1 cellular context compared by ENCODE assay signal in the genomic region with DNA sequence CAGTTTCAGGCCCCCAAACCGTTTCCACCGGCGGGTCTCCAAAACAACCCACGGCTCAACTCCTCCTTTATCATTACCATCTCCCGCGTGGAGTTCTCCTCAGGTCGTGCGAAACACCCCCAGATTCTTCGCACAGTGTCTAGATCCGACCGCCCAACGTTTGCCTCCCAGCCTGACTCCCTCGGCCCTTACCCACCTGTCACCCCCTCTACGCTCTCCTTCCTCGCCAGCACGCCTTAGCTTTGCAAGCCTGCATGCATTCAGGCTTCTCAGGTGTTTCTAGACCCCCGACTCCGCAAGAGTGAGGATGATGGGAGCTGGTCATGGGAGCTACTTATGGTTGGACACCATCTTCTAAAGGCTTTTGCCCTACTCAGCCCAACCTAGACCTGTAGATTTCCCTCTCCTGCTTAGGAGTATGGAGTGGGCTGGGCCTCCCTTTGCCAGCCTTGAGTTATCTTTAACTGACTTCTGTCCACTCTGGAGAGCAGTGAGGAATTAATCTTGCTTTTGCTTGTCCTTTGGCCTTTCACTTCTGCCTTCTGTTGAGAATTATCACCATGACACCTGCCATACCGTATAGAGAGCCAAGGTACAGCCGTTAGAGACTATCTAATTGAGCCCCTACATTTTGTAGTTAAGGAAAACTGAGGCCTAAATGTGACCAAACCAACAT.
TF ChIP-seq lines count a peak whose summit lies in the region.

No MANE protein-coding gene starts in this region.

TF ChIP-seq in K562, 482 proteins besides CTCF, POLR2A, EP300 and RAD21 (continued from another document and continues in another):
- TF ChIP-seq, protein P1, sequence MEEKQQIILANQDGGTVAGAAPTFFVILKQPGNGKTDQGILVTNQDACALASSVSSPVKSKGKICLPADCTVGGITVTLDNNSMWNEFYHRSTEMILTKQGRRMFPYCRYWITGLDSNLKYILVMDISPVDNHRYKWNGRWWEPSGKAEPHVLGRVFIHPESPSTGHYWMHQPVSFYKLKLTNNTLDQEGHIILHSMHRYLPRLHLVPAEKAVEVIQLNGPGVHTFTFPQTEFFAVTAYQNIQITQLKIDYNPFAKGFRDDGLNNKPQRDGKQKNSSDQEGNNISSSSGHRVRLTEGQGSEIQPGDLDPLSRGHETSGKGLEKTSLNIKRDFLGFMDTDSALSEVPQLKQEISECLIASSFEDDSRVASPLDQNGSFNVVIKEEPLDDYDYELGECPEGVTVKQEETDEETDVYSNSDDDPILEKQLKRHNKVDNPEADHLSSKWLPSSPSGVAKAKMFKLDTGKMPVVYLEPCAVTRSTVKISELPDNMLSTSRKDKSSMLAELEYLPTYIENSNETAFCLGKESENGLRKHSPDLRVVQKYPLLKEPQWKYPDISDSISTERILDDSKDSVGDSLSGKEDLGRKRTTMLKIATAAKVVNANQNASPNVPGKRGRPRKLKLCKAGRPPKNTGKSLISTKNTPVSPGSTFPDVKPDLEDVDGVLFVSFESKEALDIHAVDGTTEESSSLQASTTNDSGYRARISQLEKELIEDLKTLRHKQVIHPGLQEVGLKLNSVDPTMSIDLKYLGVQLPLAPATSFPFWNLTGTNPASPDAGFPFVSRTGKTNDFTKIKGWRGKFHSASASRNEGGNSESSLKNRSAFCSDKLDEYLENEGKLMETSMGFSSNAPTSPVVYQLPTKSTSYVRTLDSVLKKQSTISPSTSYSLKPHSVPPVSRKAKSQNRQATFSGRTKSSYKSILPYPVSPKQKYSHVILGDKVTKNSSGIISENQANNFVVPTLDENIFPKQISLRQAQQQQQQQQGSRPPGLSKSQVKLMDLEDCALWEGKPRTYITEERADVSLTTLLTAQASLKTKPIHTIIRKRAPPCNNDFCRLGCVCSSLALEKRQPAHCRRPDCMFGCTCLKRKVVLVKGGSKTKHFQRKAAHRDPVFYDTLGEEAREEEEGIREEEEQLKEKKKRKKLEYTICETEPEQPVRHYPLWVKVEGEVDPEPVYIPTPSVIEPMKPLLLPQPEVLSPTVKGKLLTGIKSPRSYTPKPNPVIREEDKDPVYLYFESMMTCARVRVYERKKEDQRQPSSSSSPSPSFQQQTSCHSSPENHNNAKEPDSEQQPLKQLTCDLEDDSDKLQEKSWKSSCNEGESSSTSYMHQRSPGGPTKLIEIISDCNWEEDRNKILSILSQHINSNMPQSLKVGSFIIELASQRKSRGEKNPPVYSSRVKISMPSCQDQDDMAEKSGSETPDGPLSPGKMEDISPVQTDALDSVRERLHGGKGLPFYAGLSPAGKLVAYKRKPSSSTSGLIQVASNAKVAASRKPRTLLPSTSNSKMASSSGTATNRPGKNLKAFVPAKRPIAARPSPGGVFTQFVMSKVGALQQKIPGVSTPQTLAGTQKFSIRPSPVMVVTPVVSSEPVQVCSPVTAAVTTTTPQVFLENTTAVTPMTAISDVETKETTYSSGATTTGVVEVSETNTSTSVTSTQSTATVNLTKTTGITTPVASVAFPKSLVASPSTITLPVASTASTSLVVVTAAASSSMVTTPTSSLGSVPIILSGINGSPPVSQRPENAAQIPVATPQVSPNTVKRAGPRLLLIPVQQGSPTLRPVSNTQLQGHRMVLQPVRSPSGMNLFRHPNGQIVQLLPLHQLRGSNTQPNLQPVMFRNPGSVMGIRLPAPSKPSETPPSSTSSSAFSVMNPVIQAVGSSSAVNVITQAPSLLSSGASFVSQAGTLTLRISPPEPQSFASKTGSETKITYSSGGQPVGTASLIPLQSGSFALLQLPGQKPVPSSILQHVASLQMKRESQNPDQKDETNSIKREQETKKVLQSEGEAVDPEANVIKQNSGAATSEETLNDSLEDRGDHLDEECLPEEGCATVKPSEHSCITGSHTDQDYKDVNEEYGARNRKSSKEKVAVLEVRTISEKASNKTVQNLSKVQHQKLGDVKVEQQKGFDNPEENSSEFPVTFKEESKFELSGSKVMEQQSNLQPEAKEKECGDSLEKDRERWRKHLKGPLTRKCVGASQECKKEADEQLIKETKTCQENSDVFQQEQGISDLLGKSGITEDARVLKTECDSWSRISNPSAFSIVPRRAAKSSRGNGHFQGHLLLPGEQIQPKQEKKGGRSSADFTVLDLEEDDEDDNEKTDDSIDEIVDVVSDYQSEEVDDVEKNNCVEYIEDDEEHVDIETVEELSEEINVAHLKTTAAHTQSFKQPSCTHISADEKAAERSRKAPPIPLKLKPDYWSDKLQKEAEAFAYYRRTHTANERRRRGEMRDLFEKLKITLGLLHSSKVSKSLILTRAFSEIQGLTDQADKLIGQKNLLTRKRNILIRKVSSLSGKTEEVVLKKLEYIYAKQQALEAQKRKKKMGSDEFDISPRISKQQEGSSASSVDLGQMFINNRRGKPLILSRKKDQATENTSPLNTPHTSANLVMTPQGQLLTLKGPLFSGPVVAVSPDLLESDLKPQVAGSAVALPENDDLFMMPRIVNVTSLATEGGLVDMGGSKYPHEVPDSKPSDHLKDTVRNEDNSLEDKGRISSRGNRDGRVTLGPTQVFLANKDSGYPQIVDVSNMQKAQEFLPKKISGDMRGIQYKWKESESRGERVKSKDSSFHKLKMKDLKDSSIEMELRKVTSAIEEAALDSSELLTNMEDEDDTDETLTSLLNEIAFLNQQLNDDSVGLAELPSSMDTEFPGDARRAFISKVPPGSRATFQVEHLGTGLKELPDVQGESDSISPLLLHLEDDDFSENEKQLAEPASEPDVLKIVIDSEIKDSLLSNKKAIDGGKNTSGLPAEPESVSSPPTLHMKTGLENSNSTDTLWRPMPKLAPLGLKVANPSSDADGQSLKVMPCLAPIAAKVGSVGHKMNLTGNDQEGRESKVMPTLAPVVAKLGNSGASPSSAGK (IDR thresholded peaks at IDR 0.05), result peak; percentile 36; the same call in 1 of the 2 replicates
- TF ChIP-seq ZNF197 (CRISPR knock-in tag; IDR thresholded peaks at IDR 0.05; ENCODE audit: low read depth) (no peak), ZNF764 (CRISPR knock-in tag; IDR thresholded peaks at IDR 0.05; ENCODE audit: low read depth) (no peak), DDX20 (tag; IDR thresholded peaks at IDR 0.05; ENCODE audit: low read depth) (no peak), PHB (CRISPR knock-in tag; IDR thresholded peaks at IDR 0.05) (no peak), ZNF699 (CRISPR knock-in tag; IDR thresholded peaks at IDR 0.05; ENCODE audit: insufficient replicate concordance) (no peak), SRSF7 (optimal IDR thresholded peaks at IDR 0.05; ENCODE audit: low read depth, low read length) (no peak), SIX5 (IDR thresholded peaks at IDR 0.05; ENCODE audit: borderline replicate concordance in 1 of 2, insufficient read depth in 1 of 2, low read depth in 1 of 2, low read length in 2 of 2) (0 out of 4 replicates have a peak, but pooled peaks of 1 of the 2 experiments have one; percentile 7), PCBP1 (IDR thresholded peaks at IDR 0.05; ENCODE audit: low read depth, low read length, poor library complexity, severe bottlenecking) (no peak), ZNF639 (CRISPR knock-in tag; conservative IDR thresholded peaks at IDR 0.05 in 1 of 2, IDR thresholded peaks at IDR 0.05 in 1 of 2) (no peak), CREB3L1 (IDR thresholded peaks at IDR 0.05; ENCODE audit: borderline replicate concordance, low read depth) (no peak), STAG1 (CRISPR knock-in tag; IDR thresholded peaks at IDR 0.05; ENCODE audit: borderline replicate concordance) (no peak), CAMTA2 (CRISPR knock-in tag; conservative IDR thresholded peaks at IDR 0.05) (no peak), E2F6 (IDR thresholded peaks at IDR 0.05; ENCODE audit: borderline replicate concordance in 1 of 2, extremely low read depth in 1 of 2, insufficient read depth in 1 of 2, insufficient read length in 1 of 2, low read depth in 1 of 2, low read length in 1 of 2, poor library complexity in 1 of 2, severe bottlenecking in 1 of 2) (peak in 1 of 2 experiments; percentile 50), ZNF512 (tag; IDR thresholded peaks at IDR 0.05) (no peak), RBBP5 (IDR thresholded peaks at IDR 0.05; ENCODE audit: borderline replicate concordance, insufficient read depth, low read length, poor library complexity, severe bottlenecking) (no peak), ZNF143 (CRISPR knock-in tag; IDR thresholded peaks at IDR 0.05) (0 out of 2 replicates have a peak, but pooled peaks have one; percentile 0), SP2 (IDR thresholded peaks at IDR 0.05; ENCODE audit: extremely low read depth, low read depth, low read length, poor library complexity, severe bottlenecking) (no peak), SMAD4 (CRISPR knock-in tag; conservative IDR thresholded peaks at IDR 0.05) (no peak), RHOXF2B (CRISPR knock-in tag; conservative IDR thresholded peaks at IDR 0.05) (no peak), NCOA4 (IDR thresholded peaks at IDR 0.05; ENCODE audit: partially characterized antibody) (no peak)
- TF ChIP-seq, protein P2, sequence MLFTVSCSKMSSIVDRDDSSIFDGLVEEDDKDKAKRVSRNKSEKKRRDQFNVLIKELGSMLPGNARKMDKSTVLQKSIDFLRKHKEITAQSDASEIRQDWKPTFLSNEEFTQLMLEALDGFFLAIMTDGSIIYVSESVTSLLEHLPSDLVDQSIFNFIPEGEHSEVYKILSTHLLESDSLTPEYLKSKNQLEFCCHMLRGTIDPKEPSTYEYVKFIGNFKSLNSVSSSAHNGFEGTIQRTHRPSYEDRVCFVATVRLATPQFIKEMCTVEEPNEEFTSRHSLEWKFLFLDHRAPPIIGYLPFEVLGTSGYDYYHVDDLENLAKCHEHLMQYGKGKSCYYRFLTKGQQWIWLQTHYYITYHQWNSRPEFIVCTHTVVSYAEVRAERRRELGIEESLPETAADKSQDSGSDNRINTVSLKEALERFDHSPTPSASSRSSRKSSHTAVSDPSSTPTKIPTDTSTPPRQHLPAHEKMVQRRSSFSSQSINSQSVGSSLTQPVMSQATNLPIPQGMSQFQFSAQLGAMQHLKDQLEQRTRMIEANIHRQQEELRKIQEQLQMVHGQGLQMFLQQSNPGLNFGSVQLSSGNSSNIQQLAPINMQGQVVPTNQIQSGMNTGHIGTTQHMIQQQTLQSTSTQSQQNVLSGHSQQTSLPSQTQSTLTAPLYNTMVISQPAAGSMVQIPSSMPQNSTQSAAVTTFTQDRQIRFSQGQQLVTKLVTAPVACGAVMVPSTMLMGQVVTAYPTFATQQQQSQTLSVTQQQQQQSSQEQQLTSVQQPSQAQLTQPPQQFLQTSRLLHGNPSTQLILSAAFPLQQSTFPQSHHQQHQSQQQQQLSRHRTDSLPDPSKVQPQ (CRISPR knock-in tag; IDR thresholded peaks at IDR 0.05; ENCODE audit: borderline replicate concordance), result no peak
- TF ChIP-seq, protein P3, sequence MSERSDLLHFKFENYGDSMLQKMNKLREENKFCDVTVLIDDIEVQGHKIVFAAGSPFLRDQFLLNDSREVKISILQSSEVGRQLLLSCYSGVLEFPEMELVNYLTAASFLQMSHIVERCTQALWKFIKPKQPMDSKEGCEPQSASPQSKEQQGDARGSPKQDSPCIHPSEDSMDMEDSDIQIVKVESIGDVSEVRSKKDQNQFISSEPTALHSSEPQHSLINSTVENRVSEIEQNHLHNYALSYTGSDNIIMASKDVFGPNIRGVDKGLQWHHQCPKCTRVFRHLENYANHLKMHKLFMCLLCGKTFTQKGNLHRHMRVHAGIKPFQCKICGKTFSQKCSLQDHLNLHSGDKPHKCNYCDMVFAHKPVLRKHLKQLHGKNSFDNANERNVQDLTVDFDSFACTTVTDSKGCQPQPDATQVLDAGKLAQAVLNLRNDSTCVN (CRISPR knock-in tag; IDR thresholded peaks at IDR 0.05), result 0 out of 2 replicates have a peak, but pooled peaks have one; percentile 42
- TF ChIP-seq, protein P4, sequence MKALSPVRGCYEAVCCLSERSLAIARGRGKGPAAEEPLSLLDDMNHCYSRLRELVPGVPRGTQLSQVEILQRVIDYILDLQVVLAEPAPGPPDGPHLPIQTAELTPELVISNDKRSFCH (CRISPR knock-in tag; IDR thresholded peaks at IDR 0.05), result no peak
- TF ChIP-seq, protein P4 (tag; IDR thresholded peaks at IDR 0.05), result no peak
- TF ChIP-seq, protein P5, sequence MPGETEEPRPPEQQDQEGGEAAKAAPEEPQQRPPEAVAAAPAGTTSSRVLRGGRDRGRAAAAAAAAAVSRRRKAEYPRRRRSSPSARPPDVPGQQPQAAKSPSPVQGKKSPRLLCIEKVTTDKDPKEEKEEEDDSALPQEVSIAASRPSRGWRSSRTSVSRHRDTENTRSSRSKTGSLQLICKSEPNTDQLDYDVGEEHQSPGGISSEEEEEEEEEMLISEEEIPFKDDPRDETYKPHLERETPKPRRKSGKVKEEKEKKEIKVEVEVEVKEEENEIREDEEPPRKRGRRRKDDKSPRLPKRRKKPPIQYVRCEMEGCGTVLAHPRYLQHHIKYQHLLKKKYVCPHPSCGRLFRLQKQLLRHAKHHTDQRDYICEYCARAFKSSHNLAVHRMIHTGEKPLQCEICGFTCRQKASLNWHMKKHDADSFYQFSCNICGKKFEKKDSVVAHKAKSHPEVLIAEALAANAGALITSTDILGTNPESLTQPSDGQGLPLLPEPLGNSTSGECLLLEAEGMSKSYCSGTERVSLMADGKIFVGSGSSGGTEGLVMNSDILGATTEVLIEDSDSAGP (CRISPR knock-in tag; IDR thresholded peaks at IDR 0.05), result no peak
